In genomic region chr12:1795221-1795784, GRCh38 we compare ENCODE assay signal across 9 cellular contexts. TPM values are rescaled to one million over a fixed set of nuclear protein-coding genes. Genes with fewer than 3 reads are reported as not detected.
DNase-seq lines count a peak whose midpoint lies in the region; ATAC-seq and TF ChIP-seq lines count a peak whose summit lies in the region.
"Had no signal": no experiment of that assay in that cellular context is flagged by ENCODE, and none has a peak within 500 bp of the region (broad histone marks: within the 10 kb centered on the region; RNA-seq: fewer than 3 reads in every experiment).

No MANE protein-coding gene starts in this region.

- no peaks in the 10 kb centered on the region for H3K9me3 ChIP-seq in lower lobe of right lung

- H3K27ac ChIP-seq in lower lobe of right lung: peak overlapping the region; percentile 69

- peaks cover 2% of the 10 kb centered on the region for H3K36me3 Mint-ChIP-seq in activated naive CD8-positive, alpha-beta T cell treated with anti-CD3 and anti-CD28 coated beads for 36 hours
- H3K36me3 Mint-ChIP-seq in activated naive CD8-positive, alpha-beta T cell treated with anti-CD3 and anti-CD28 coated beads, Interleukin-2, amount 50 U/mL, for 24 hours (ENCODE audit: low read depth): no peaks in the 10 kb centered on the region
- H3K36me3 Mint-ChIP-seq in activated T-helper 17 cell treated with anti-CD3 and anti-CD28 coated beads, Interleukin-2, amount 50 U/mL, for 72 hours (ENCODE audit: low read depth): no peaks in the 10 kb centered on the region
- H3K36me3 Mint-ChIP-seq in type B pancreatic cell: no peaks in the 10 kb centered on the region

- no peaks in the 10 kb centered on the region for H3K27me3 ChIP-seq in lower lobe of right lung (ENCODE audit: low read depth)

- H3K27ac Mint-ChIP-seq in activated naive CD8-positive, alpha-beta T cell treated with anti-CD3 and anti-CD28 coated beads for 36 hours: peak overlapping the region; percentile 70
- H3K27ac Mint-ChIP-seq in activated naive CD8-positive, alpha-beta T cell treated with anti-CD3 and anti-CD28 coated beads, Interleukin-2, amount 50 U/mL, for 24 hours: no peak overlapping the region
- H3K27ac Mint-ChIP-seq in activated T-helper 17 cell treated with anti-CD3 and anti-CD28 coated beads, Interleukin-2, amount 50 U/mL, for 72 hours: peak overlapping the region; percentile 82
- peak overlapping the region; percentile 67 for H3K27ac Mint-ChIP-seq in type B pancreatic cell

- peak overlapping the region; percentile 68 for H3K4me3 ChIP-seq in lower lobe of right lung

- intact Hi-C loops in lower lobe of right lung (cut with DNase I): loop anchor here (10.0 kb wide), 1 partner anchor 139 kb away; no protein-coding TSS in a partner anchor

- no peak for ATAC-seq in activated naive CD8-positive, alpha-beta T cell treated with anti-CD3 and anti-CD28 coated beads, Interleukin-2, amount 50 U/mL, for 24 hours
- ATAC-seq in activated T-helper 17 cell treated with anti-CD3 and anti-CD28 coated beads, Interleukin-2, amount 50 U/mL, for 72 hours (replicated peaks): no peak
- no peak for ATAC-seq in lower lobe of right lung
- ATAC-seq in GM21825 (IDR thresholded peaks at IDR 0.05; ENCODE audit: unreplicated experiment): no peak
- no peak for ATAC-seq in GM19351 (IDR thresholded peaks at IDR 0.05; ENCODE audit: unreplicated experiment)

- no peaks in the 10 kb centered on the region for H3K9me3 Mint-ChIP-seq in activated naive CD8-positive, alpha-beta T cell treated with anti-CD3 and anti-CD28 coated beads for 36 hours
- H3K9me3 Mint-ChIP-seq in activated naive CD8-positive, alpha-beta T cell treated with anti-CD3 and anti-CD28 coated beads, Interleukin-2, amount 50 U/mL, for 24 hours: no peaks in the 10 kb centered on the region
- H3K9me3 Mint-ChIP-seq in activated T-helper 17 cell treated with anti-CD3 and anti-CD28 coated beads, Interleukin-2, amount 50 U/mL, for 72 hours: no peaks in the 10 kb centered on the region
- no peaks in the 10 kb centered on the region for H3K9me3 Mint-ChIP-seq in type B pancreatic cell

- no peak for DNase-seq in activated naive CD8-positive, alpha-beta T cell treated with anti-CD3 and anti-CD28 coated beads for 36 hours
- no peak for DNase-seq in activated naive CD8-positive, alpha-beta T cell treated with anti-CD3 and anti-CD28 coated beads, Interleukin-2, amount 50 U/mL, for 24 hours
- DNase-seq in lower lobe of right lung (no peak), type B pancreatic cell (ENCODE audit: extremely low spot score, unreplicated experiment) (no peak), GDM1 (lab: John Stamatoyannopoulos, UW) (no peak)

- H3K4me1 Mint-ChIP-seq in activated naive CD8-positive, alpha-beta T cell treated with anti-CD3 and anti-CD28 coated beads for 36 hours: peaks cover 25% of the 10 kb centered on the region
- H3K4me1 Mint-ChIP-seq in activated naive CD8-positive, alpha-beta T cell treated with anti-CD3 and anti-CD28 coated beads, Interleukin-2, amount 50 U/mL, for 24 hours: peaks cover 25% of the 10 kb centered on the region
- peaks cover 10% of the 10 kb centered on the region for H3K4me1 Mint-ChIP-seq in activated T-helper 17 cell treated with anti-CD3 and anti-CD28 coated beads, Interleukin-2, amount 50 U/mL, for 72 hours
- H3K4me1 Mint-ChIP-seq in type B pancreatic cell (ENCODE audit: unreplicated experiment): peaks cover 10% of the 10 kb centered on the region

- TF ChIP-seq CTCF in lower lobe of right lung (IDR thresholded peaks at IDR 0.05): no peak
- TF ChIP-seq CTCF in type B pancreatic cell (conservative IDR thresholded peaks at IDR 0.05): no peak

- peaks cover 28% of the 10 kb centered on the region for H3K4me1 ChIP-seq in lower lobe of right lung

- no peaks in the 10 kb centered on the region for H3K36me3 ChIP-seq in lower lobe of right lung

- no peaks in the 10 kb centered on the region for H3K27me3 Mint-ChIP-seq in activated naive CD8-positive, alpha-beta T cell treated with anti-CD3 and anti-CD28 coated beads for 36 hours
- H3K27me3 Mint-ChIP-seq in activated naive CD8-positive, alpha-beta T cell treated with anti-CD3 and anti-CD28 coated beads, Interleukin-2, amount 50 U/mL, for 24 hours: no peaks in the 10 kb centered on the region
- no peaks in the 10 kb centered on the region for H3K27me3 Mint-ChIP-seq in activated T-helper 17 cell treated with anti-CD3 and anti-CD28 coated beads, Interleukin-2, amount 50 U/mL, for 72 hours
- H3K27me3 Mint-ChIP-seq in type B pancreatic cell: peaks cover 25% of the 10 kb centered on the region

- peak overlapping the region; percentile 74 for H3K4me3 Mint-ChIP-seq in activated naive CD8-positive, alpha-beta T cell treated with anti-CD3 and anti-CD28 coated beads for 36 hours
- H3K4me3 Mint-ChIP-seq in activated naive CD8-positive, alpha-beta T cell treated with anti-CD3 and anti-CD28 coated beads, Interleukin-2, amount 50 U/mL, for 24 hours: no peak overlapping the region
- H3K4me3 Mint-ChIP-seq in activated T-helper 17 cell treated with anti-CD3 and anti-CD28 coated beads, Interleukin-2, amount 50 U/mL, for 72 hours: peak overlapping the region; percentile 77
- H3K4me3 Mint-ChIP-seq in type B pancreatic cell: peak overlapping the region; percentile 82

RNA-seq across cellular contexts. Expression of gene LRTM2, which starts 25.1 kb away (rescaled TPM):
- total RNA-seq in activated naive CD8-positive, alpha-beta T cell treated with anti-CD3 and anti-CD28 coated beads for 36 hours: not detected
- not detected for total RNA-seq in activated T-helper 17 cell treated with anti-CD3 and anti-CD28 coated beads, Interleukin-2, amount 50 U/mL, for 72 hours
- total RNA-seq in lower lobe of right lung (not detected), type B pancreatic cell (ENCODE audit: low replicate concordance) (0.12 and 0.95 TPM in 2 replicates)
- total RNA-seq: SK-MEL-5 had no signal
